Comparison of ENCODE assay signal across 1 cellular context in genomic region chr19:41402010-41402409, GRCh38.
TF ChIP-seq lines count a peak whose summit lies in the region.

No MANE protein-coding gene starts in this region.

TF ChIP-seq in endothelial cell of umbilical vein, 7 proteins besides CTCF, POLR2A, EP300 and RAD21:
- no peak for TF ChIP-seq MYC (IDR thresholded peaks at IDR 0.05; ENCODE audit: low read depth, low read length)
- no peak for TF ChIP-seq FOS (IDR thresholded peaks at IDR 0.05; ENCODE audit: borderline replicate concordance, insufficient read depth, low read length)
- TF ChIP-seq GATA2 (IDR thresholded peaks at IDR 0.05; ENCODE audit: insufficient read depth, insufficient read length, low read depth, low read length), result no peak
- TF ChIP-seq JUN (IDR thresholded peaks at IDR 0.05; ENCODE audit: borderline replicate concordance, insufficient read depth, insufficient read length, low read depth), result no peak
- no peak for TF ChIP-seq MAX (IDR thresholded peaks at IDR 0.05; ENCODE audit: insufficient read depth, insufficient read length)
- TF ChIP-seq POLR2AphosphoS5 (IDR thresholded peaks at IDR 0.05; ENCODE audit: insufficient read depth, low read depth, low read length), result no peak
- no peak for TF ChIP-seq EZH2 (IDR thresholded peaks at IDR 0.05; ENCODE audit: borderline replicate concordance, low read depth, low read length, severe bottlenecking)
